In genomic region chr2:101012706-101013181, GRCh38 we compare ENCODE assay signal across 7 cellular contexts. TPM values are rescaled to one million over a fixed set of nuclear protein-coding genes. Genes with fewer than 3 reads are reported as not detected.
A peak's percentile ranks its signal among the peaks of the same experiment; 100 is the strongest.
DNase-seq lines count a peak whose midpoint lies in the region; ATAC-seq, FAIRE-seq and TF ChIP-seq lines count a peak whose summit lies in the region.

No MANE protein-coding gene starts in this region.

- CTCF ChIA-PET in RWPE1 (lab: Yijun Ruan, JAX) = interaction anchor here (0.6 to 2.6 kb wide), 19 partner anchors 10 to 1701 kb away, joined by 3 to 12 read pairs (median 5); partner anchors contain the start of genes RPL31 and TBC1D8

- H3K27ac ChIP-seq in RWPE1 = no peak overlapping the region
- no peak overlapping the region for H3K27ac ChIP-seq in mesendoderm (ENCODE audit: low read depth, low read length)

- H3K27me3 Mint-ChIP-seq in dendritic cell treated with granulocyte-macrophage colony-stimulating factor and Interleukin-4, amounts not matched to agents 40 ng/mL and 50 ng/mL, for 4 days = no peaks in the 10 kb centered on the region

- FAIRE-seq in D721Med (lab: Jason Lieb, UNC) (no peak), H54 (lab: Jason Lieb, UNC) (peak; percentile 88)

- H4K5ac ChIP-seq in mesendoderm (ENCODE audit: low read length) = no peak overlapping the region

- H3K79me1 ChIP-seq in mesendoderm (ENCODE audit: low read length) = peaks cover 3% of the 10 kb centered on the region

- H3K9me3 Mint-ChIP-seq in dendritic cell treated with granulocyte-macrophage colony-stimulating factor and Interleukin-4, amounts not matched to agents 40 ng/mL and 50 ng/mL, for 4 days = no peaks in the 10 kb centered on the region

- H3K56ac ChIP-seq in mesendoderm (ENCODE audit: low read length) = no peak overlapping the region

- no peak overlapping the region for H2BK120ac ChIP-seq in mesendoderm (ENCODE audit: low read depth, low read length)

- no peak overlapping the region for H3K9ac ChIP-seq in mesendoderm (ENCODE audit: low read length)

- no peak overlapping the region for H3K4ac ChIP-seq in mesendoderm (ENCODE audit: low read depth, low read length)

- H3K4me3 ChIP-seq in mesendoderm (ENCODE audit: low read length) = no peak overlapping the region

- H4K8ac ChIP-seq in mesendoderm (ENCODE audit: low read depth, low read length) = no peak overlapping the region

- H3K4me2 ChIP-seq in mesendoderm (ENCODE audit: low read length) = no peak overlapping the region

- intact Hi-C loops in dendritic cell treated with granulocyte-macrophage colony-stimulating factor and Interleukin-4, amounts not matched to agents 40 ng/mL and 50 ng/mL, for 4 days (cut with micrococcal nuclease) = loop anchor here (1.0 to 10.0 kb wide), 3 partner anchors 102 to 193 kb away; no protein-coding TSS in a partner anchor

- H3K79me2 ChIP-seq in mesendoderm (ENCODE audit: control insufficient read depth, insufficient read depth, low read length) = no peaks in the 10 kb centered on the region

- no peak for DNase-seq in D721Med (ENCODE audit: insufficient read length, low spot score)
- DNase-seq in H54 (ENCODE audit: insufficient read length, low spot score) = no peak
- no peak for DNase-seq in RWPE1 (ENCODE audit: low spot score)
- peak; percentile 19 for DNase-seq in mesendoderm
- DNase-seq in epidermal melanocyte (ENCODE audit: insufficient read length, low spot score) = no peak

- WGBS in mesendoderm (ENCODE audit: extremely low coverage, insufficient coverage, low lambda C conversion rate) = no CpG with 5 or more reads among the region's 5 CpGs

- H3K23ac ChIP-seq in mesendoderm (ENCODE audit: low read length) = no peak overlapping the region

- TF ChIP-seq CTCF in D721Med (IDR thresholded peaks at IDR 0.05; ENCODE audit: insufficient read depth, missing control alignments) (peak; percentile 68), RWPE1 (conservative IDR thresholded peaks at IDR 0.05; ENCODE audit: low read depth) (peak; percentile 83)

- POLR2A ChIA-PET in RWPE1 (lab: Yijun Ruan, JAX; ENCODE audit: low non-redundant PET) = interaction anchor here (0.6 kb wide), 1 partner anchor 18 kb away, joined by 3 read pairs; no protein-coding TSS in a partner anchor

- H3K4me1 ChIP-seq in mesendoderm (ENCODE audit: control insufficient read depth, low read depth, low read length) = no peaks in the 10 kb centered on the region

- H3K36me3 ChIP-seq in mesendoderm (ENCODE audit: control insufficient read depth, insufficient read depth, low read length) = peaks cover 2% of the 10 kb centered on the region

- no peak for ATAC-seq in GM18870 (IDR thresholded peaks at IDR 0.05; ENCODE audit: unreplicated experiment)

- H2AK5ac ChIP-seq in mesendoderm (ENCODE audit: low read length) = no peak overlapping the region

- peak overlapping the region; percentile 39 for H3K27ac Mint-ChIP-seq in dendritic cell treated with granulocyte-macrophage colony-stimulating factor and Interleukin-4, amounts not matched to agents 40 ng/mL and 50 ng/mL, for 4 days

- H3K27me3 ChIP-seq in mesendoderm (ENCODE audit: insufficient read depth, low read length, poor library complexity) = no peaks in the 10 kb centered on the region

- no peak overlapping the region for H3K4me3 Mint-ChIP-seq in dendritic cell treated with granulocyte-macrophage colony-stimulating factor and Interleukin-4, amounts not matched to agents 40 ng/mL and 50 ng/mL, for 4 days

- no peak for TF ChIP-seq POLR2A in H54 (IDR thresholded peaks at IDR 0.05; ENCODE audit: low read depth, low read length)

- no peak overlapping the region for H2BK15ac ChIP-seq in mesendoderm (replicated peaks; ENCODE audit: low read depth)

- H3K18ac ChIP-seq in mesendoderm (ENCODE audit: low read length) = no peak overlapping the region

- H3K4me1 Mint-ChIP-seq in dendritic cell treated with granulocyte-macrophage colony-stimulating factor and Interleukin-4, amounts not matched to agents 40 ng/mL and 50 ng/mL, for 4 days (ENCODE audit: low read depth) = peaks cover 34% of the 10 kb centered on the region

- H2BK5ac ChIP-seq in mesendoderm (ENCODE audit: low read length) = no peak overlapping the region

- H3K36me3 Mint-ChIP-seq in dendritic cell treated with granulocyte-macrophage colony-stimulating factor and Interleukin-4, amounts not matched to agents 40 ng/mL and 50 ng/mL, for 4 days (ENCODE audit: low read depth) = peaks cover 63% of the 10 kb centered on the region

RNA-seq across cellular contexts. Expression of gene RPL31, which starts 10.7 kb away (rescaled TPM):
- polyA plus RNA-seq in mesendoderm (2013, experiment 1 of 2) = 1,661 TPM
- polyA plus RNA-seq in mesendoderm (2013, experiment 2 of 2) = 1,744 TPM
